35 cellular contexts compared by ENCODE assay signal in the genomic region with DNA sequence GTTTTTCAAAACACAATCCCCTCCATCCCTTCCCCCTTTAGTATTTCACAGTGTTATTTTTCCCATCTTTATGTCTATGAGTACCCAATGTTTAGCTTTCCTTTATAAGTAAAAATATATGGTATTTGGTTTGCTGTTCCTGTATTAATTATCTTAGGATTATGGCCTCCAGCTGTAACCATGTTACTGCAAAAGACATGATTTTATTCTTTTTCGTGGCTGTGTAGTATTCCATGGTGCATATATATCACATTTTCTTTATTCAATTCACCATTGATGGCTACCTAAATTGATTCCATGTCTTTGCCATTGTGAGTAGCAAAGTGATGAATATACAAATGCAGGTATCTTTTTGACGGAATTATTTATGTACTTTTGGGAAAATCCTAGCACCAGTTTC.
"Had no signal": no experiment of that assay in that cellular context is flagged by ENCODE, and none has a peak within 500 bp of the region (broad histone marks: within the 10 kb centered on the region; RNA-seq: fewer than 3 reads in every experiment).

No MANE protein-coding gene starts in this region.

- H3K4me3 ChIP-seq: MG63 had no signal

- H3K36me3 ChIP-seq: MG63 had no signal

- H3K27me3 ChIP-seq: MG63 had no signal

- DNase-seq: Karpas-422, Kasumi-1, MG63, MM.1S, MV-4-11, NCI-H1048, NCI-H1092, NCI-H1092 treated with DMSO at 0.1 percent for 48 hours, NCI-H1105, NCI-H1105 treated with DMSO at 0.1 percent for 48 hours, NCI-H1417, NCI-H1417 treated with DMSO at 0.1 percent for 48 hours, NCI-H1436, NCI-H1436 treated with DMSO at 0.1 percent for 48 hours, NCI-H146, NCI-H1694, NCI-H1694 treated with DMSO at 0.1 percent for 48 hours, NCI-H187, NCI-H187 treated with DMSO at 0.1 percent for 48 hours, NCI-H1930, NCI-H2029, NCI-H2029 treated with DMSO at 0.1 percent for 48 hours, NCI-H2081, NCI-H2081 treated with DMSO at 0.1 percent for 48 hours, NCI-H2107, NCI-H2171, NCI-H2171 treated with DMSO at 0.1 percent for 48 hours, NCI-H2227 treated with DMSO at 0.1 percent for 48 hours, NCI-H226, NCI-H345, NCI-H446, NCI-H446 treated with DMSO at 0.1 percent for 48 hours, NCI-H510A, NCI-H510A treated with DMSO at 0.1 percent for 48 hours, NCI-H524 had no signal

- H3K9me3 ChIP-seq: MG63 had no signal
